Comparison of ENCODE assay signal across 10 cellular contexts in the genomic region with DNA sequence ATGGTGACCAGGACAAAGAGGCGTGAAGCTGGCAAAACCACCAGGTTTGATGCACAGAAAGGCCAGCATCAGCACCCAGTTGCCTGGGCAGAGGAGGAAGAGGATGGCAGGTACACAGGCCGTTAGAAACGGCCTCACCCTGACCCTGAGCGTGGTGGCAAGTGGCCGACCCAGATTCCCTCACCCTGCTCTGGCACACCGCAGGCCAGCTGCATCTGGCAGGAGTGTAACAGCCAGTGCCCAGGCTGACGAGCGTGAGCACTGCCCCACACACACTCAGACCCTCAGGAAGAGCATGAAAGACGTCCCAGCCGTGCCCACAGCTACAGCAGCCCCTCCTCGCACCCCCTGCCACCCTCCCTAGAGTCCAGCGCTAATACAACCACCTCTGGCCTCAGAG.
DNase-seq lines count a peak whose midpoint lies in the region; ATAC-seq and TF ChIP-seq lines count a peak whose summit lies in the region.
"Had no signal": no experiment of that assay in that cellular context is flagged by ENCODE, and none has a peak within 500 bp of the region (broad histone marks: within the 10 kb centered on the region; RNA-seq: fewer than 3 reads in every experiment).

No MANE protein-coding gene starts in this region.

- WGBS in hepatocyte (ENCODE audit: low lambda C conversion rate, missing lambda C conversion rate), result 85% methylated on average over 12 of the region's 12 CpGs

- no peaks in the 10 kb centered on the region for H3K27me3 Mint-ChIP-seq in activated CD4-positive, alpha-beta T cell treated with anti-CD3 and anti-CD28 coated beads, Interleukin-2, amount 10 ng/mL, durations not matched to agents 7 days and 5 days
- no peaks in the 10 kb centered on the region for H3K27me3 Mint-ChIP-seq in activated naive CD8-positive, alpha-beta T cell treated with anti-CD3 and anti-CD28 coated beads for 36 hours

- no peaks in the 10 kb centered on the region for H3K9me3 ChIP-seq in hepatocyte (ENCODE audit: low read depth)

- POLR2A ChIA-PET in activated CD4-positive, alpha-beta T cell treated with anti-CD3 and anti-CD28 coated beads, Interleukin-2, amount 10 ng/mL, durations not matched to agents 7 days and 5 days (lab: Charles Lee), result no interaction called here

- H3K36me3 Mint-ChIP-seq in activated CD4-positive, alpha-beta T cell treated with anti-CD3 and anti-CD28 coated beads, Interleukin-2, amount 10 ng/mL, durations not matched to agents 7 days and 5 days (ENCODE audit: low read depth), result peaks cover 6% of the 10 kb centered on the region
- H3K36me3 Mint-ChIP-seq in activated naive CD8-positive, alpha-beta T cell treated with anti-CD3 and anti-CD28 coated beads for 36 hours, result peaks cover 23% of the 10 kb centered on the region

- TF ChIP-seq CTCF in hepatocyte (IDR thresholded peaks at IDR 0.05; ENCODE audit: poor library complexity) (no peak), dorsolateral prefrontal cortex (IDR thresholded peaks at IDR 0.05 in 54 of 56, conservative IDR thresholded peaks at IDR 0.05 in 2 of 56; ENCODE audit: low read depth in 1 of 56, partially characterized antibody in 56 of 56) (no peak), foreskin keratinocyte (conservative IDR thresholded peaks at IDR 0.05) (no peak)

- peak overlapping the region; percentile 89 for H3K27ac Mint-ChIP-seq in activated CD4-positive, alpha-beta T cell treated with anti-CD3 and anti-CD28 coated beads, Interleukin-2, amount 10 ng/mL, durations not matched to agents 7 days and 5 days
- peak overlapping the region; percentile 89 for H3K27ac Mint-ChIP-seq in activated naive CD8-positive, alpha-beta T cell treated with anti-CD3 and anti-CD28 coated beads for 36 hours

- H3K79me2 ChIP-seq in hepatocyte, result peaks cover 98% of the 10 kb centered on the region

- intact Hi-C loops in dorsolateral prefrontal cortex (cut with DNase I), result no loop called here

- H3K4me3 ChIP-seq in hepatocyte (no peak overlapping the region), skin epidermis (no peak overlapping the region), dorsolateral prefrontal cortex (no peak overlapping the region)

- H2AFZ ChIP-seq in hepatocyte, result no peak overlapping the region

- no peaks in the 10 kb centered on the region for H3K9me2 ChIP-seq in hepatocyte (replicated peaks; ENCODE audit: insufficient read depth)

- H3K36me3 ChIP-seq in hepatocyte (replicated peaks; ENCODE audit: insufficient read depth, low read depth), result no peaks in the 10 kb centered on the region

- no peaks in the 10 kb centered on the region for H3K9me3 Mint-ChIP-seq in activated CD4-positive, alpha-beta T cell treated with anti-CD3 and anti-CD28 coated beads, Interleukin-2, amount 10 ng/mL, durations not matched to agents 7 days and 5 days
- H3K9me3 Mint-ChIP-seq in activated naive CD8-positive, alpha-beta T cell treated with anti-CD3 and anti-CD28 coated beads for 36 hours, result no peaks in the 10 kb centered on the region

- peaks cover 67% of the 10 kb centered on the region for H3K4me1 ChIP-seq in hepatocyte (ENCODE audit: insufficient read depth)
- peaks cover 34% of the 10 kb centered on the region for H3K4me1 ChIP-seq in foreskin keratinocyte

- H3K4me2 ChIP-seq in hepatocyte, result peak overlapping the region; percentile 41

- peaks cover 98% of the 10 kb centered on the region for H4K20me1 ChIP-seq in hepatocyte (ENCODE audit: insufficient read depth, poor library complexity, severe bottlenecking)

- no peak for DNase-seq in activated CD4-positive, alpha-beta T cell treated with anti-CD3 and anti-CD28 coated beads, Interleukin-2, amount 10 ng/mL, durations not matched to agents 7 days and 5 days
- DNase-seq in activated CD4-positive, alpha-beta T cell treated with anti-CD3 and anti-CD28 coated beads for 1 hour, result no peak
- DNase-seq in activated naive CD8-positive, alpha-beta T cell treated with anti-CD3 and anti-CD28 coated beads for 36 hours, result no peak
- DNase-seq in hepatocyte (ENCODE audit: low spot score) (no peak), dorsolateral prefrontal cortex (no peak), NCI-H526 (lab: John Stamatoyannopoulos, UW) (no peak), foreskin keratinocyte (no peak)
- DNase-seq: activated gamma-delta T cell, NCI-H82 had no signal

- H3K4me3 Mint-ChIP-seq in activated CD4-positive, alpha-beta T cell treated with anti-CD3 and anti-CD28 coated beads, Interleukin-2, amount 10 ng/mL, durations not matched to agents 7 days and 5 days, result no peak overlapping the region
- no peak overlapping the region for H3K4me3 Mint-ChIP-seq in activated naive CD8-positive, alpha-beta T cell treated with anti-CD3 and anti-CD28 coated beads for 36 hours

- H3K27ac ChIP-seq in hepatocyte, result peak overlapping the region; percentile 77
- H3K27ac ChIP-seq in skin epidermis, result peak overlapping the region in 13 of 21 experiments; percentile 9 to 76 (median 63)
- H3K27ac ChIP-seq in dorsolateral prefrontal cortex, result peak overlapping the region in 22 of 59 donors; percentile 3 to 56 (median 32)
- H3K27ac ChIP-seq in foreskin keratinocyte, result no peak overlapping the region

- H3K27me3 ChIP-seq in hepatocyte (no peaks in the 10 kb centered on the region), dorsolateral prefrontal cortex (no peaks in the 10 kb centered on the region), foreskin keratinocyte (no peaks in the 10 kb centered on the region)

- no peak for ATAC-seq in foreskin keratinocyte

- H3K4me1 Mint-ChIP-seq in activated CD4-positive, alpha-beta T cell treated with anti-CD3 and anti-CD28 coated beads, Interleukin-2, amount 10 ng/mL, durations not matched to agents 7 days and 5 days, result peaks cover 87% of the 10 kb centered on the region
- peaks cover 86% of the 10 kb centered on the region for H3K4me1 Mint-ChIP-seq in activated naive CD8-positive, alpha-beta T cell treated with anti-CD3 and anti-CD28 coated beads for 36 hours

- CTCF ChIA-PET in activated CD4-positive, alpha-beta T cell treated with anti-CD3 and anti-CD28 coated beads, Interleukin-2, amount 10 ng/mL, durations not matched to agents 7 days and 5 days (lab: Charles Lee), result interaction anchor here (0.9 to 1.8 kb wide), 2 partner anchors 10 to 12 kb away, joined by 3 to 6 read pairs; no protein-coding TSS in a partner anchor
